ENCODE assay signal across 1 cellular context in the genomic region with DNA sequence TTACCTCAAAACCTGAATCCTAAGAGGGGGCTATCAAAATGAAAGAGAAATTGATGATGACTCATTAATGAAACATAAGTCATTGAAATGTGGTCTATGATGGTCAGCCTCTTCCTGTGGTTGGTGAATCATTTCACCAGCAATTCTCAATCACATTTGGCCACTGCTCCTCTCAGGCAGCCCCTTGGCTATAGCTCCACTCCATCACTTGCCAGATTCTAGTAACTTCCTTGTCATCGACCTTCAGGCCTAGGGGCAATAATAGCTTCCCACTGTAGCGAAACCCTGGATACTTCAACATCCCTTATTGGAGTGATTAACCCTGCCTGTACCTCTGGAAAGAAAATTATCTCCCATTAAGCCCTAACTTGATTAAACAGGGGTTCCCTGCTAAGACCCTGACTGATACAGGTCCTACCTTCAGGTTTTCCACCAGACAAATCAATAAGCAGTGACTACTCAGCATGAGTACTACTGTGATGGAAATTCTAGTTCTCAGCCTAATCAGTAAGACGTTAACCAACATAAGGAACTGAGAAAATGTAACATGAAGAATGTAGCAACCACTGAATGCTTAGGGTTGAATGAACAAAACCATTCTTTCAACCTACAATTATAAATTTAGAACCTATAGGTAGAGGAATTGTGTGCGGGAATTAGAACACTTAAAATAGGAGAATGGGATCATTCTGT.
TF ChIP-seq lines count a peak whose summit lies in the region.

No MANE protein-coding gene starts in this region.

TF ChIP-seq in GM12878, 131 proteins besides CTCF, POLR2A, EP300 and RAD21 (continued from another document and continues in another):
- TF ChIP-seq RBBP5 (conservative IDR thresholded peaks at IDR 0.05) (no peak), CREM (IDR thresholded peaks at IDR 0.05; ENCODE audit: low read depth) (peak; percentile 78), SREBF1 (IDR thresholded peaks at IDR 0.05; ENCODE audit: low read length) (no peak), RCOR1 (conservative IDR thresholded peaks at IDR 0.05; ENCODE audit: low read depth, low read length) (0 out of 2 replicates have a peak, but pooled peaks have one; percentile 35), HDAC6 (IDR thresholded peaks at IDR 0.05; ENCODE audit: unreplicated experiment) (no peak), GATAD2B (conservative IDR thresholded peaks at IDR 0.05; ENCODE audit: low read depth) (no peak; the same call in 1 of the 2 replicates), MTA2 (IDR thresholded peaks at IDR 0.05; ENCODE audit: low read depth) (peak; percentile 93), STAT1 (conservative IDR thresholded peaks at IDR 0.05) (no peak), BRCA1 (IDR thresholded peaks at IDR 0.05; ENCODE audit: low read depth, low read length) (no peak), PML (IDR thresholded peaks at IDR 0.05; ENCODE audit: low read length) (peak; percentile 62; the same call in 1 of the 2 replicates), BHLHE40 (IDR thresholded peaks at IDR 0.05; ENCODE audit: borderline replicate concordance in 1 of 2, low read depth in 2 of 2, low read length in 1 of 2) (peak; percentile 62 to 64; a peak in 3 of 4 replicates), CHD4 (IDR thresholded peaks at IDR 0.05) (no peak), RAD51 (IDR thresholded peaks at IDR 0.05) (no peak), ZZZ3 (IDR thresholded peaks at IDR 0.05; ENCODE audit: control insufficient read depth, insufficient read length, low read depth) (no peak), NR2C1 (IDR thresholded peaks at IDR 0.05) (no peak), ZNF217 (IDR thresholded peaks at IDR 0.05) (no peak), PAX5 (IDR thresholded peaks at IDR 0.05; ENCODE audit: borderline replicate concordance, low read depth, low read length) (peak; percentile 88; the same call in 1 of the 2 replicates), CBFB (IDR thresholded peaks at IDR 0.05; ENCODE audit: low read depth) (peak; percentile 96), SIN3A (IDR thresholded peaks at IDR 0.05; ENCODE audit: low read depth, low read length) (no peak), IKZF1 (conservative IDR thresholded peaks at IDR 0.05) (peak; percentile 63), SMARCA5 (IDR thresholded peaks at IDR 0.05) (peak; percentile 98), CHD2 (IDR thresholded peaks at IDR 0.05; ENCODE audit: borderline replicate concordance, low read depth, low read length) (peak; percentile 22; the same call in 1 of the 2 replicates), ZSCAN29 (IDR thresholded peaks at IDR 0.05) (no peak), BACH1 (IDR thresholded peaks at IDR 0.05; ENCODE audit: borderline replicate concordance) (peak; percentile 53; the same call in 1 of the 2 replicates), MEF2A (IDR thresholded peaks at IDR 0.05; ENCODE audit: insufficient read depth, low read depth, low read length) (peak; percentile 37; the same call in 1 of the 2 replicates), EGR1 (IDR thresholded peaks at IDR 0.05; ENCODE audit: borderline replicate concordance in 1 of 2, low read depth in 2 of 2, low read length in 2 of 2) (no peak), KLF5 (IDR thresholded peaks at IDR 0.05; ENCODE audit: partially characterized antibody) (no peak), ASH2L (IDR thresholded peaks at IDR 0.05; ENCODE audit: borderline replicate concordance, low read depth) (no peak), ZNF384 (IDR thresholded peaks at IDR 0.05; ENCODE audit: borderline replicate concordance, low read depth, low read length) (no peak), TCF3 (IDR thresholded peaks at IDR 0.05; ENCODE audit: borderline replicate concordance, insufficient read depth, low read depth, low read length) (no peak), ZNF207 (IDR thresholded peaks at IDR 0.05; ENCODE audit: borderline replicate concordance) (no peak), CHD1 (IDR thresholded peaks at IDR 0.05; ENCODE audit: low read depth, low read length) (0 out of 2 replicates have a peak, but pooled peaks have one; percentile 47), RB1 (IDR thresholded peaks at IDR 0.05; ENCODE audit: borderline replicate concordance) (no peak), EZH2 (IDR thresholded peaks at IDR 0.05; ENCODE audit: borderline replicate concordance, control insufficient read depth, low read depth, low read length) (peak; percentile 89; the same call in 1 of the 2 replicates)
- TF ChIP-seq, protein P1, sequence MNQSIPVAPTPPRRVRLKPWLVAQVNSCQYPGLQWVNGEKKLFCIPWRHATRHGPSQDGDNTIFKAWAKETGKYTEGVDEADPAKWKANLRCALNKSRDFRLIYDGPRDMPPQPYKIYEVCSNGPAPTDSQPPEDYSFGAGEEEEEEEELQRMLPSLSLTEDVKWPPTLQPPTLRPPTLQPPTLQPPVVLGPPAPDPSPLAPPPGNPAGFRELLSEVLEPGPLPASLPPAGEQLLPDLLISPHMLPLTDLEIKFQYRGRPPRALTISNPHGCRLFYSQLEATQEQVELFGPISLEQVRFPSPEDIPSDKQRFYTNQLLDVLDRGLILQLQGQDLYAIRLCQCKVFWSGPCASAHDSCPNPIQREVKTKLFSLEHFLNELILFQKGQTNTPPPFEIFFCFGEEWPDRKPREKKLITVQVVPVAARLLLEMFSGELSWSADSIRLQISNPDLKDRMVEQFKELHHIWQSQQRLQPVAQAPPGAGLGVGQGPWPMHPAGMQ (IDR thresholded peaks at IDR 0.05; ENCODE audit: borderline replicate concordance), result no peak
- TF ChIP-seq, protein P2, sequence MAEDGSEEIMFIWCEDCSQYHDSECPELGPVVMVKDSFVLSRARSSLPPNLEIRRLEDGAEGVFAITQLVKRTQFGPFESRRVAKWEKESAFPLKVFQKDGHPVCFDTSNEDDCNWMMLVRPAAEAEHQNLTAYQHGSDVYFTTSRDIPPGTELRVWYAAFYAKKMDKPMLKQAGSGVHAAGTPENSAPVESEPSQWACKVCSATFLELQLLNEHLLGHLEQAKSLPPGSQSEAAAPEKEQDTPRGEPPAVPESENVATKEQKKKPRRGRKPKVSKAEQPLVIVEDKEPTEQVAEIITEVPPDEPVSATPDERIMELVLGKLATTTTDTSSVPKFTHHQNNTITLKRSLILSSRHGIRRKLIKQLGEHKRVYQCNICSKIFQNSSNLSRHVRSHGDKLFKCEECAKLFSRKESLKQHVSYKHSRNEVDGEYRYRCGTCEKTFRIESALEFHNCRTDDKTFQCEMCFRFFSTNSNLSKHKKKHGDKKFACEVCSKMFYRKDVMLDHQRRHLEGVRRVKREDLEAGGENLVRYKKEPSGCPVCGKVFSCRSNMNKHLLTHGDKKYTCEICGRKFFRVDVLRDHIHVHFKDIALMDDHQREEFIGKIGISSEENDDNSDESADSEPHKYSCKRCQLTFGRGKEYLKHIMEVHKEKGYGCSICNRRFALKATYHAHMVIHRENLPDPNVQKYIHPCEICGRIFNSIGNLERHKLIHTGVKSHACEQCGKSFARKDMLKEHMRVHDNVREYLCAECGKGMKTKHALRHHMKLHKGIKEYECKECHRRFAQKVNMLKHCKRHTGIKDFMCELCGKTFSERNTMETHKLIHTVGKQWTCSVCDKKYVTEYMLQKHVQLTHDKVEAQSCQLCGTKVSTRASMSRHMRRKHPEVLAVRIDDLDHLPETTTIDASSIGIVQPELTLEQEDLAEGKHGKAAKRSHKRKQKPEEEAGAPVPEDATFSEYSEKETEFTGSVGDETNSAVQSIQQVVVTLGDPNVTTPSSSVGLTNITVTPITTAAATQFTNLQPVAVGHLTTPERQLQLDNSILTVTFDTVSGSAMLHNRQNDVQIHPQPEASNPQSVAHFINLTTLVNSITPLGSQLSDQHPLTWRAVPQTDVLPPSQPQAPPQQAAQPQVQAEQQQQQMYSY (CRISPR knock-in tag; IDR thresholded peaks at IDR 0.05), result no peak
- TF ChIP-seq, protein P3, sequence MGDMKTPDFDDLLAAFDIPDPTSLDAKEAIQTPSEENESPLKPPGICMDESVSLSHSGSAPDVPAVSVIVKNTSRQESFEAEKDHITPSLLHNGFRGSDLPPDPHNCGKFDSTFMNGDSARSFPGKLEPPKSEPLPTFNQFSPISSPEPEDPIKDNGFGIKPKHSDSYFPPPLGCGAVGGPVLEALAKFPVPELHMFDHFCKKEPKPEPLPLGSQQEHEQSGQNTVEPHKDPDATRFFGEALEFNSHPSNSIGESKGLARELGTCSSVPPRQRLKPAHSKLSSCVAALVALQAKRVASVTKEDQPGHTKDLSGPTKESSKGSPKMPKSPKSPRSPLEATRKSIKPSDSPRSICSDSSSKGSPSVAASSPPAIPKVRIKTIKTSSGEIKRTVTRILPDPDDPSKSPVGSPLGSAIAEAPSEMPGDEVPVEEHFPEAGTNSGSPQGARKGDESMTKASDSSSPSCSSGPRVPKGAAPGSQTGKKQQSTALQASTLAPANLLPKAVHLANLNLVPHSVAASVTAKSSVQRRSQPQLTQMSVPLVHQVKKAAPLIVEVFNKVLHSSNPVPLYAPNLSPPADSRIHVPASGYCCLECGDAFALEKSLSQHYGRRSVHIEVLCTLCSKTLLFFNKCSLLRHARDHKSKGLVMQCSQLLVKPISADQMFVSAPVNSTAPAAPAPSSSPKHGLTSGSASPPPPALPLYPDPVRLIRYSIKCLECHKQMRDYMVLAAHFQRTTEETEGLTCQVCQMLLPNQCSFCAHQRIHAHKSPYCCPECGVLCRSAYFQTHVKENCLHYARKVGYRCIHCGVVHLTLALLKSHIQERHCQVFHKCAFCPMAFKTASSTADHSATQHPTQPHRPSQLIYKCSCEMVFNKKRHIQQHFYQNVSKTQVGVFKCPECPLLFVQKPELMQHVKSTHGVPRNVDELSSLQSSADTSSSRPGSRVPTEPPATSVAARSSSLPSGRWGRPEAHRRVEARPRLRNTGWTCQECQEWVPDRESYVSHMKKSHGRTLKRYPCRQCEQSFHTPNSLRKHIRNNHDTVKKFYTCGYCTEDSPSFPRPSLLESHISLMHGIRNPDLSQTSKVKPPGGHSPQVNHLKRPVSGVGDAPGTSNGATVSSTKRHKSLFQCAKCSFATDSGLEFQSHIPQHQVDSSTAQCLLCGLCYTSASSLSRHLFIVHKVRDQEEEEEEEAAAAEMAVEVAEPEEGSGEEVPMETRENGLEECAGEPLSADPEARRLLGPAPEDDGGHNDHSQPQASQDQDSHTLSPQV (IDR thresholded peaks at IDR 0.05), result no peak
- TF ChIP-seq, protein P4, sequence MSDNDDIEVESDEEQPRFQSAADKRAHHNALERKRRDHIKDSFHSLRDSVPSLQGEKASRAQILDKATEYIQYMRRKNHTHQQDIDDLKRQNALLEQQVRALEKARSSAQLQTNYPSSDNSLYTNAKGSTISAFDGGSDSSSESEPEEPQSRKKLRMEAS (IDR thresholded peaks at IDR 0.05; ENCODE audit: low read depth, low read length), result no peak
- TF ChIP-seq, protein P5, sequence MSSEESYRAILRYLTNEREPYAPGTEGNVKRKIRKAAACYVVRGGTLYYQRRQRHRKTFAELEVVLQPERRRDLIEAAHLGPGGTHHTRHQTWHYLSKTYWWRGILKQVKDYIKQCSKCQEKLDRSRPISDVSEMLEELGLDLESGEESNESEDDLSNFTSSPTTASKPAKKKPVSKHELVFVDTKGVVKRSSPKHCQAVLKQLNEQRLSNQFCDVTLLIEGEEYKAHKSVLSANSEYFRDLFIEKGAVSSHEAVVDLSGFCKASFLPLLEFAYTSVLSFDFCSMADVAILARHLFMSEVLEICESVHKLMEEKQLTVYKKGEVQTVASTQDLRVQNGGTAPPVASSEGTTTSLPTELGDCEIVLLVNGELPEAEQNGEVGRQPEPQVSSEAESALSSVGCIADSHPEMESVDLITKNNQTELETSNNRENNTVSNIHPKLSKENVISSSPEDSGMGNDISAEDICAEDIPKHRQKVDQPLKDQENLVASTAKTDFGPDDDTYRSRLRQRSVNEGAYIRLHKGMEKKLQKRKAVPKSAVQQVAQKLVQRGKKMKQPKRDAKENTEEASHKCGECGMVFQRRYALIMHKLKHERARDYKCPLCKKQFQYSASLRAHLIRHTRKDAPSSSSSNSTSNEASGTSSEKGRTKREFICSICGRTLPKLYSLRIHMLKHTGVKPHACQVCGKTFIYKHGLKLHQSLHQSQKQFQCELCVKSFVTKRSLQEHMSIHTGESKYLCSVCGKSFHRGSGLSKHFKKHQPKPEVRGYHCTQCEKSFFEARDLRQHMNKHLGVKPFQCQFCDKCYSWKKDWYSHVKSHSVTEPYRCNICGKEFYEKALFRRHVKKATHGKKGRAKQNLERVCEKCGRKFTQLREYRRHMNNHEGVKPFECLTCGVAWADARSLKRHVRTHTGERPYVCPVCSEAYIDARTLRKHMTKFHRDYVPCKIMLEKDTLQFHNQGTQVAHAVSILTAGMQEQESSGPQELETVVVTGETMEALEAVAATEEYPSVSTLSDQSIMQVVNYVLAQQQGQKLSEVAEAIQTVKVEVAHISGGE (CRISPR knock-in tag; IDR thresholded peaks at IDR 0.05), result no peak
- TF ChIP-seq, protein P6, sequence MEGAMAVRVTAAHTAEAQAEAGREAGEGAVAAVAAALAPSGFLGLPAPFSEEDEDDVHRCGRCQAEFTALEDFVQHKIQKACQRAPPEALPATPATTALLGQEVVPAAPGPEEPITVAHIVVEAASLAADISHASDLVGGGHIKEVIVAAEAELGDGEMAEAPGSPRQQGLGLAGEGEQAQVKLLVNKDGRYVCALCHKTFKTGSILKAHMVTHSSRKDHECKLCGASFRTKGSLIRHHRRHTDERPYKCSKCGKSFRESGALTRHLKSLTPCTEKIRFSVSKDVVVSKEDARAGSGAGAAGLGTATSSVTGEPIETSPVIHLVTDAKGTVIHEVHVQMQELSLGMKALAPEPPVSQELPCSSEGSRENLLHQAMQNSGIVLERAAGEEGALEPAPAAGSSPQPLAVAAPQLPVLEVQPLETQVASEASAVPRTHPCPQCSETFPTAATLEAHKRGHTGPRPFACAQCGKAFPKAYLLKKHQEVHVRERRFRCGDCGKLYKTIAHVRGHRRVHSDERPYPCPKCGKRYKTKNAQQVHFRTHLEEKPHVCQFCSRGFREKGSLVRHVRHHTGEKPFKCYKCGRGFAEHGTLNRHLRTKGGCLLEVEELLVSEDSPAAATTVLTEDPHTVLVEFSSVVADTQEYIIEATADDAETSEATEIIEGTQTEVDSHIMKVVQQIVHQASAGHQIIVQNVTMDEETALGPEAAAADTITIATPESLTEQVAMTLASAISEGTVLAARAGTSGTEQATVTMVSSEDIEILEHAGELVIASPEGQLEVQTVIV (IDR thresholded peaks at IDR 0.05; ENCODE audit: borderline replicate concordance, partially characterized antibody), result no peak
- TF ChIP-seq, protein P7, sequence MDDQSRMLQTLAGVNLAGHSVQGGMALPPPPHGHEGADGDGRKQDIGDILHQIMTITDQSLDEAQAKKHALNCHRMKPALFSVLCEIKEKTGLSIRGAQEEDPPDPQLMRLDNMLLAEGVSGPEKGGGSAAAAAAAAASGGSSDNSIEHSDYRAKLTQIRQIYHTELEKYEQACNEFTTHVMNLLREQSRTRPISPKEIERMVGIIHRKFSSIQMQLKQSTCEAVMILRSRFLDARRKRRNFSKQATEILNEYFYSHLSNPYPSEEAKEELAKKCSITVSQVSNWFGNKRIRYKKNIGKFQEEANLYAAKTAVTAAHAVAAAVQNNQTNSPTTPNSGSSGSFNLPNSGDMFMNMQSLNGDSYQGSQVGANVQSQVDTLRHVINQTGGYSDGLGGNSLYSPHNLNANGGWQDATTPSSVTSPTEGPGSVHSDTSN (IDR thresholded peaks at IDR 0.05; ENCODE audit: insufficient replicate concordance, low read depth, low read length), result peak; percentile 72
- TF ChIP-seq, protein P8, sequence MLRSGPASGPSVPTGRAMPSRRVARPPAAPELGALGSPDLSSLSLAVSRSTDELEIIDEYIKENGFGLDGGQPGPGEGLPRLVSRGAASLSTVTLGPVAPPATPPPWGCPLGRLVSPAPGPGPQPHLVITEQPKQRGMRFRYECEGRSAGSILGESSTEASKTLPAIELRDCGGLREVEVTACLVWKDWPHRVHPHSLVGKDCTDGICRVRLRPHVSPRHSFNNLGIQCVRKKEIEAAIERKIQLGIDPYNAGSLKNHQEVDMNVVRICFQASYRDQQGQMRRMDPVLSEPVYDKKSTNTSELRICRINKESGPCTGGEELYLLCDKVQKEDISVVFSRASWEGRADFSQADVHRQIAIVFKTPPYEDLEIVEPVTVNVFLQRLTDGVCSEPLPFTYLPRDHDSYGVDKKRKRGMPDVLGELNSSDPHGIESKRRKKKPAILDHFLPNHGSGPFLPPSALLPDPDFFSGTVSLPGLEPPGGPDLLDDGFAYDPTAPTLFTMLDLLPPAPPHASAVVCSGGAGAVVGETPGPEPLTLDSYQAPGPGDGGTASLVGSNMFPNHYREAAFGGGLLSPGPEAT (IDR thresholded peaks at IDR 0.05; ENCODE audit: low read depth), result peak; percentile 48; the same call in 1 of the 2 replicates
